In genomic region chr2:177263451-177264208, GRCh38 we compare ENCODE assay signal across 1 cellular context.
TF ChIP-seq lines count a peak whose summit lies in the region.

No MANE protein-coding gene starts in this region.

TF ChIP-seq in HEK293, 187 proteins besides CTCF, POLR2A, EP300 and RAD21 (continued from another document and continues in another):
- TF ChIP-seq ZNF26 (tag by site-specific recombination; IDR thresholded peaks at IDR 0.05) = no peak
- TF ChIP-seq ZNF530 (tag by site-specific recombination; IDR thresholded peaks at IDR 0.05; ENCODE audit: low read depth) = no peak
- TF ChIP-seq PBX3 (CRISPR knock-in tag; IDR thresholded peaks at IDR 0.05) = peak; percentile 86
- TF ChIP-seq ZNF274 (IDR thresholded peaks at IDR 0.05; ENCODE audit: low read length) = no peak
- no peak for TF ChIP-seq ZNF274 (tag by site-specific recombination; IDR thresholded peaks at IDR 0.05; ENCODE audit: borderline replicate concordance)
- TF ChIP-seq MYNN (tag by site-specific recombination; IDR thresholded peaks at IDR 0.05; ENCODE audit: borderline replicate concordance) = 0 out of 2 replicates have a peak, but pooled peaks have one; percentile 48
- TF ChIP-seq ZSCAN16 (tag by site-specific recombination; IDR thresholded peaks at IDR 0.05) = peak; percentile 70; the same call in 1 of the 2 replicates
- TF ChIP-seq ZNF544 (tag by site-specific recombination; IDR thresholded peaks at IDR 0.05) = no peak
- TF ChIP-seq ZNF629 (tag by site-specific recombination; IDR thresholded peaks at IDR 0.05) = peak; percentile 81
- peak; percentile 90 for TF ChIP-seq ZBTB48 (tag by site-specific recombination; IDR thresholded peaks at IDR 0.05)
- TF ChIP-seq ZNF555 (tag by site-specific recombination; conservative IDR thresholded peaks at IDR 0.05) = no peak
- TF ChIP-seq SCRT1 (tag by site-specific recombination; IDR thresholded peaks at IDR 0.05; ENCODE audit: borderline replicate concordance) = peak; percentile 50; the same call in 1 of the 2 replicates
- TF ChIP-seq ZNF37A (tag by site-specific recombination; IDR thresholded peaks at IDR 0.05) = 0 out of 2 replicates have a peak, but pooled peaks have one; percentile 16
- TF ChIP-seq ZNF280D (tag by site-specific recombination; IDR thresholded peaks at IDR 0.05) = 0 out of 2 replicates have a peak, but pooled peaks have one; percentile 47
- TF ChIP-seq ZNF76 (tag by site-specific recombination; IDR thresholded peaks at IDR 0.05; ENCODE audit: borderline replicate concordance, low read depth) = peak; percentile 55; the same call in 1 of the 2 replicates
- TF ChIP-seq ZNF280C (tag by site-specific recombination; IDR thresholded peaks at IDR 0.05) = no peak
- peak; percentile 56; the same call in 1 of the 2 replicates for TF ChIP-seq ZNF362 (tag by site-specific recombination; IDR thresholded peaks at IDR 0.05)
- no peak for TF ChIP-seq ZNF140 (tag by site-specific recombination; IDR thresholded peaks at IDR 0.05)
- no peak for TF ChIP-seq ZNF560 (tag by site-specific recombination; IDR thresholded peaks at IDR 0.05; ENCODE audit: borderline replicate concordance)
- TF ChIP-seq ELK4 (IDR thresholded peaks at IDR 0.05; ENCODE audit: borderline replicate concordance, low read depth, low read length) = no peak
- peak; percentile 92 for TF ChIP-seq ZIC2 (tag by site-specific recombination; IDR thresholded peaks at IDR 0.05)
- TF ChIP-seq ZNF146 (tag by site-specific recombination; IDR thresholded peaks at IDR 0.05) = peak; percentile 33; the same call in 1 of the 2 replicates
- no peak for TF ChIP-seq ZNF571 (tag by site-specific recombination; IDR thresholded peaks at IDR 0.05)
- TF ChIP-seq IKZF3 (tag by site-specific recombination; IDR thresholded peaks at IDR 0.05) = peak; percentile 95
- peak; percentile 94 for TF ChIP-seq ZBTB17 (tag by site-specific recombination; IDR thresholded peaks at IDR 0.05)
- TF ChIP-seq ZNF488 (tag by site-specific recombination; IDR thresholded peaks at IDR 0.05) = 0 out of 2 replicates have a peak, but pooled peaks have one; percentile 9
- TF ChIP-seq ZNF639 (tag by site-specific recombination; IDR thresholded peaks at IDR 0.05) = peak; percentile 80
- peak; percentile 79; the same call in 1 of the 2 replicates for TF ChIP-seq ZBTB10 (tag by site-specific recombination; IDR thresholded peaks at IDR 0.05)
- TF ChIP-seq ZNF184 (tag by site-specific recombination; IDR thresholded peaks at IDR 0.05) = peak; percentile 34; the same call in 1 of the 2 replicates
- no peak for TF ChIP-seq ZNF239 (tag by site-specific recombination; IDR thresholded peaks at IDR 0.05)
- TF ChIP-seq PRDM10 (tag by site-specific recombination; IDR thresholded peaks at IDR 0.05) = peak; percentile 87
- peak; percentile 65 for TF ChIP-seq YY1 (tag by site-specific recombination; IDR thresholded peaks at IDR 0.05)
- peak; percentile 92 for TF ChIP-seq ZBTB26 (tag by site-specific recombination; optimal IDR thresholded peaks at IDR 0.05)
- peak; percentile 67; the same call in 1 of the 2 replicates for TF ChIP-seq KLF10 (tag by site-specific recombination; IDR thresholded peaks at IDR 0.05)
- no peak for TF ChIP-seq ZNF768 (tag by site-specific recombination; IDR thresholded peaks at IDR 0.05)
- peak; percentile 57 for TF ChIP-seq SP2 (tag by site-specific recombination; IDR thresholded peaks at IDR 0.05)
